26 cellular contexts compared by ENCODE assay signal in genomic region chr10:120400601-120401000, GRCh38. TPM values are rescaled to one million over a fixed set of nuclear protein-coding genes. Genes with fewer than 3 reads are reported as not detected.
"Had no signal": no experiment of that assay in that cellular context is flagged by ENCODE, and none has a peak within 500 bp of the region (broad histone marks: within the 10 kb centered on the region; RNA-seq: fewer than 3 reads in every experiment).

No MANE protein-coding gene starts in this region.

- ATAC-seq: activated T-cell treated with anti-CD3 and anti-CD28 coated beads, Interleukin-2, amount 50 U/mL, for 72 hours; effector memory CD8-positive, alpha-beta T cell; esophagus mucosa; gastrocnemius medialis; left cardiac atrium; upper lobe of right lung had no signal

- H3K9me3 ChIP-seq: gastrocnemius medialis, prostate gland, thyroid gland, upper lobe of right lung had no signal

- H3K27ac ChIP-seq: gastrocnemius medialis, prostate gland, thyroid gland, upper lobe of right lung had no signal

- H3K9me3 Mint-ChIP-seq: activated CD4-positive, alpha-beta memory T cell treated with anti-CD3 and anti-CD28 coated beads, Interleukin-2, amount 10 ng/mL, durations not matched to agents 7 days and 5 days; activated naive CD4-positive, alpha-beta T cell treated with anti-CD3 and anti-CD28 coated beads, Interleukin-2, amount 10 ng/mL, durations not matched to agents 7 days and 5 days; activated T-cell treated with anti-CD3 and anti-CD28 coated beads, Interleukin-2, amount 50 U/mL, for 72 hours; neural crest cell; stimulated activated naive CD8-positive, alpha-beta T cell treated with anti-CD3 and anti-CD28 coated beads, Interleukin-15, Interleukin-2, amounts not matched to agents 100 ng/mL and 50 ng/mL, for 24 hours had no signal

- H3K36me3 Mint-ChIP-seq: activated naive CD4-positive, alpha-beta T cell treated with anti-CD3 and anti-CD28 coated beads, Interleukin-2, amount 10 ng/mL, durations not matched to agents 7 days and 5 days; brain; memory B cell; naive B cell had no signal

- H3K4me1 ChIP-seq: gastrocnemius medialis, prostate gland, thyroid gland, upper lobe of right lung had no signal

- FAIRE-seq: endothelial cell of umbilical vein had no signal

- H3K36me3 ChIP-seq: gastrocnemius medialis, prostate gland, thyroid gland, upper lobe of right lung had no signal

- H3K27ac Mint-ChIP-seq: activated CD4-positive, alpha-beta memory T cell treated with anti-CD3 and anti-CD28 coated beads, Interleukin-2, amount 10 ng/mL, durations not matched to agents 7 days and 5 days; activated naive CD4-positive, alpha-beta T cell treated with anti-CD3 and anti-CD28 coated beads, Interleukin-2, amount 10 ng/mL, durations not matched to agents 7 days and 5 days; activated T-cell treated with anti-CD3 and anti-CD28 coated beads, Interleukin-2, amount 50 U/mL, for 72 hours; brain; effector memory CD8-positive, alpha-beta T cell; memory B cell; naive B cell; stimulated activated naive CD8-positive, alpha-beta T cell treated with anti-CD3 and anti-CD28 coated beads, Interleukin-15, Interleukin-2, amounts not matched to agents 100 ng/mL and 50 ng/mL, for 24 hours had no signal

- H3K27me3 ChIP-seq: gastrocnemius medialis, thyroid gland, upper lobe of right lung had no signal

- H3K4me3 Mint-ChIP-seq: activated CD4-positive, alpha-beta memory T cell treated with anti-CD3 and anti-CD28 coated beads, Interleukin-2, amount 10 ng/mL, durations not matched to agents 7 days and 5 days; activated naive CD4-positive, alpha-beta T cell treated with anti-CD3 and anti-CD28 coated beads, Interleukin-2, amount 10 ng/mL, durations not matched to agents 7 days and 5 days; activated T-cell treated with anti-CD3 and anti-CD28 coated beads, Interleukin-2, amount 50 U/mL, for 72 hours; brain; effector memory CD8-positive, alpha-beta T cell; memory B cell; naive B cell; neural crest cell; stimulated activated naive CD8-positive, alpha-beta T cell treated with anti-CD3 and anti-CD28 coated beads, Interleukin-15, Interleukin-2, amounts not matched to agents 100 ng/mL and 50 ng/mL, for 24 hours had no signal

- DNase-seq: activated CD4-positive, alpha-beta memory T cell treated with anti-CD3 and anti-CD28 coated beads, Interleukin-2, amount 10 ng/mL, durations not matched to agents 7 days and 5 days; activated CD4-positive, alpha-beta T cell treated with anti-CD3 and anti-CD28 coated beads for 48 hours; activated effector memory CD4-positive, alpha-beta T cell treated with anti-CD3 and anti-CD28 coated beads, Interleukin-2, amount 50 U/mL, for 16 hours; activated naive CD4-positive, alpha-beta T cell treated with anti-CD3 and anti-CD28 coated beads, Interleukin-2, amount 10 ng/mL, durations not matched to agents 7 days and 5 days; activated T-cell treated with anti-CD3 and anti-CD28 coated beads, Interleukin-2, amount 50 U/mL, for 72 hours; caudate nucleus; effector memory CD8-positive, alpha-beta T cell; gastrocnemius medialis; hippocampal formation; islet precursor cell; left cardiac atrium; naive B cell; stimulated activated CD4-positive, alpha-beta T cell treated with anti-CD3 and anti-CD28 coated beads, Interleukin-4, amount 100 ng/mL, for 4 hours; substantia nigra; thyroid gland; upper lobe of right lung had no signal

- H3K4me3 ChIP-seq: gastrocnemius medialis, prostate gland, thyroid gland, upper lobe of right lung had no signal

- H3K4me1 Mint-ChIP-seq: activated CD4-positive, alpha-beta memory T cell treated with anti-CD3 and anti-CD28 coated beads, Interleukin-2, amount 10 ng/mL, durations not matched to agents 7 days and 5 days; activated naive CD4-positive, alpha-beta T cell treated with anti-CD3 and anti-CD28 coated beads, Interleukin-2, amount 10 ng/mL, durations not matched to agents 7 days and 5 days; brain; memory B cell; naive B cell; neural crest cell had no signal

- H3K27me3 Mint-ChIP-seq: activated CD4-positive, alpha-beta memory T cell treated with anti-CD3 and anti-CD28 coated beads, Interleukin-2, amount 10 ng/mL, durations not matched to agents 7 days and 5 days; activated naive CD4-positive, alpha-beta T cell treated with anti-CD3 and anti-CD28 coated beads, Interleukin-2, amount 10 ng/mL, durations not matched to agents 7 days and 5 days; stimulated activated naive CD8-positive, alpha-beta T cell treated with anti-CD3 and anti-CD28 coated beads, Interleukin-15, Interleukin-2, amounts not matched to agents 100 ng/mL and 50 ng/mL, for 24 hours had no signal

RNA-seq across cellular contexts. Expression of gene PLPP4, which starts 56.4 kb away (rescaled TPM):
- total RNA-seq: activated CD4-positive, alpha-beta memory T cell treated with anti-CD3 and anti-CD28 coated beads, Interleukin-2, amount 10 ng/mL, durations not matched to agents 7 days and 5 days; activated T-cell treated with anti-CD3 and anti-CD28 coated beads, Interleukin-2, amount 50 U/mL, for 72 hours; dermis microvascular lymphatic vessel endothelial cell; esophagus mucosa; gastrocnemius medialis; left cardiac atrium; mononuclear cell; neural crest cell; T-helper 2 cell treated with Interferon-gamma antibody and Interleukin-4, amounts not matched to agents 100 ng/mL and 5 ng/mL, for 36 hours had no signal
